24 cellular contexts compared by ENCODE assay signal in genomic region chr19:11192957-11193939, GRCh38. TPM values are rescaled to one million over a fixed set of nuclear protein-coding genes. Genes with fewer than 3 reads are reported as not detected.
DNase-seq lines count a peak whose midpoint lies in the region; ATAC-seq and TF ChIP-seq lines count a peak whose summit lies in the region.
"Had no signal": no experiment of that assay in that cellular context is flagged by ENCODE, and none has a peak within 500 bp of the region (broad histone marks: within the 10 kb centered on the region; RNA-seq: fewer than 3 reads in every experiment).

No MANE protein-coding gene starts in this region.

- H3T11ph ChIP-seq in H9 (ENCODE audit: low read length) = no peak overlapping the region

- H3K36me3 ChIP-seq in DOHH2 (ENCODE audit: control insufficient read depth, low read length) = peaks cover 75% of the 10 kb centered on the region
- peaks cover 30 to 48% of the 10 kb centered on the region in 2 donors for H3K36me3 ChIP-seq in ascending aorta
- H3K36me3 ChIP-seq in lower lobe of right lung = peaks cover 55% of the 10 kb centered on the region
- peaks cover 0 to 43% (median 30%) of the 10 kb centered on the region in 5 donors for H3K36me3 ChIP-seq in subcutaneous abdominal adipose tissue (ENCODE audit: control insufficient read depth in 5 of 5, insufficient read depth in 5 of 5, low read length in 5 of 5)

- peaks cover 76% of the 10 kb centered on the region for H3K79me2 ChIP-seq in DOHH2 (ENCODE audit: control insufficient read depth, low read length)
- H3K79me2 ChIP-seq in H9 (ENCODE audit: insufficient read depth, low read length) = no peaks in the 10 kb centered on the region
- H3K79me2 ChIP-seq: parathyroid adenoma had no signal

- no peaks in the 10 kb centered on the region for H3K9me2 ChIP-seq in DOHH2 (replicated peaks; ENCODE audit: control insufficient read depth, low read length)

- no peak overlapping the region for H2BK15ac ChIP-seq in H9 (ENCODE audit: low read depth, low read length)

- no peak overlapping the region for H3K14ac ChIP-seq in H9 (ENCODE audit: insufficient read depth, low read length)

- H4K20me1 ChIP-seq in DOHH2 (ENCODE audit: control insufficient read depth, insufficient read depth, low read depth, low read length) (no peaks in the 10 kb centered on the region), H9 (ENCODE audit: control insufficient read depth, insufficient read depth, insufficient read length) (no peaks in the 10 kb centered on the region)

- H2BK120ac ChIP-seq in H9 (ENCODE audit: low read depth, low read length, poor library complexity, severe bottlenecking) = no peak overlapping the region

- no peak overlapping the region for H3K18ac ChIP-seq in H9 (ENCODE audit: insufficient read length, low read depth, low read length)

- no peak overlapping the region for H4K5ac ChIP-seq in H9 (ENCODE audit: insufficient read length, low read depth, low read length)

- CTCF ChIA-PET in T-cell (lab: Charles Lee) = no interaction called here

- no peak overlapping the region for H2AFZ ChIP-seq in H9 (ENCODE audit: low read length)
- H2AFZ ChIP-seq: parathyroid adenoma had no signal

- H3K27ac ChIP-seq in DOHH2 (ENCODE audit: low read depth, low read length) (peak overlapping the region; percentile 93), ascending aorta (peak overlapping the region; percentile 83 to 89), lower lobe of right lung (no peak overlapping the region), subcutaneous abdominal adipose tissue (ENCODE audit: low read depth, low read length) (peak overlapping the region; percentile 81), H9 (ENCODE audit: insufficient read length, low read depth, low read length) (no peak overlapping the region)
- H3K27ac ChIP-seq: parathyroid adenoma had no signal

- H3K36me3 Mint-ChIP-seq in T-cell (no peaks in the 10 kb centered on the region), H9 (ENCODE audit: insufficient read depth in 1 of 3, low read depth in 3 of 3) (peaks cover 9 to 28% (median 27%) of the 10 kb centered on the region in 3 experiments; a peak in 6 of 7 replicates)
- H3K36me3 Mint-ChIP-seq: CD4-positive, CD25-positive, alpha-beta regulatory T cell; naive B cell had no signal

- peaks cover 11 to 12% of the 10 kb centered on the region in 2 donors for H3K27me3 Mint-ChIP-seq in T-cell
- H3K27me3 Mint-ChIP-seq in H9 (ENCODE audit: low read depth) = peaks cover 2% of the 10 kb centered on the region; the same call in 1 of the 2 replicates

- no peaks in the 10 kb centered on the region for H3K79me1 ChIP-seq in H9 (ENCODE audit: insufficient read depth, low read depth, low read length, poor library complexity, severe bottlenecking)

- H4K8ac ChIP-seq in H9 (replicated peaks; ENCODE audit: insufficient read length, low read depth, low read length) = no peak overlapping the region

- H3F3A ChIP-seq in DOHH2 (ENCODE audit: control insufficient read depth, insufficient read depth) = peaks cover 32% of the 10 kb centered on the region

- H2BK5ac ChIP-seq in H9 (ENCODE audit: insufficient read length, low read length) = no peak overlapping the region

- H3K27me3 ChIP-seq in DOHH2 (ENCODE audit: control insufficient read depth, low read length) = no peaks in the 10 kb centered on the region
- H3K27me3 ChIP-seq in ascending aorta = no peaks in the 10 kb centered on the region
- no peaks in the 10 kb centered on the region for H3K27me3 ChIP-seq in lower lobe of right lung (ENCODE audit: low read depth)
- no peaks in the 10 kb centered on the region for H3K27me3 ChIP-seq in subcutaneous abdominal adipose tissue (ENCODE audit: control insufficient read depth in 5 of 5, insufficient read depth in 4 of 5, low read length in 5 of 5)
- H3K27me3 ChIP-seq in H9 (ENCODE audit: insufficient read depth, low read length) = no peaks in the 10 kb centered on the region

- peaks cover 4% of the 10 kb centered on the region for H3K23me2 ChIP-seq in H9 (ENCODE audit: insufficient read length, low read depth, low read length, poor library complexity, severe bottlenecking)

- no peak overlapping the region for H2BK20ac ChIP-seq in H9 (ENCODE audit: low read depth, low read length, poor library complexity, severe bottlenecking)

- H3K4me3 Mint-ChIP-seq in T-cell (no peak overlapping the region), H9 (no peak overlapping the region)
- H3K4me3 Mint-ChIP-seq: CD4-positive, CD25-positive, alpha-beta regulatory T cell had no signal

- POLR2A ChIA-PET in T-cell (lab: Charles Lee) = no interaction called here

- H2AK5ac ChIP-seq in H9 (ENCODE audit: insufficient read length, low read length) = no peak overlapping the region

- H3K4ac ChIP-seq in H9 (ENCODE audit: low read depth, low read length) = no peak overlapping the region

- intact Hi-C loops in ascending aorta (cut with DNase I) (no loop called here), lower lobe of right lung (cut with DNase I) (no loop called here)

- H3K4me2 ChIP-seq in DOHH2 (ENCODE audit: low read length) (peak overlapping the region; percentile 90), H9 (ENCODE audit: insufficient read depth, insufficient read length, low read length) (no peak overlapping the region)
- H3K4me2 ChIP-seq: smooth muscle cell had no signal

- H3K4me1 ChIP-seq in DOHH2 (ENCODE audit: control insufficient read depth, low read length) (peaks cover 88% of the 10 kb centered on the region), ascending aorta (peaks cover 33 to 55% of the 10 kb centered on the region in 2 donors), lower lobe of right lung (peaks cover 69% of the 10 kb centered on the region), subcutaneous abdominal adipose tissue (ENCODE audit: control insufficient read depth in 5 of 5, insufficient read depth in 5 of 5, low read length in 5 of 5) (peaks cover 8 to 80% (median 76%) of the 10 kb centered on the region in 5 donors), H9 (ENCODE audit: insufficient read depth, low read length) (no peaks in the 10 kb centered on the region; the same call in 1 of the 2 replicates)

- DNase-seq in ascending aorta (ENCODE audit: low spot score in 2 of 2) (no peak), lower lobe of right lung (no peak), NCI-H2196 treated with DMSO at 0.1 percent for 48 hours (lab: John Stamatoyannopoulos, UW; ENCODE audit: unreplicated experiment) (no peak), T-cell (no peak), H9 (no peak)
- DNase-seq: ACHN; activated CD4-positive, alpha-beta T cell treated with anti-CD3 and anti-CD28 coated beads, Interleukin-2, amount 50 U/mL, for 4 hours; activated naive CD4-positive, alpha-beta T cell treated with Interleukin-2 at 50 U/mL for 16 hours; activated T-cell treated with anti-CD3 and anti-CD28 coated beads for 4 hours; CD4-positive, CD25-positive, alpha-beta regulatory T cell; cortex of kidney; DMS53; left lung; naive B cell; NCI-H1092 treated with DMSO at 0.1 percent for 48 hours; stimulated activated CD4-positive, alpha-beta T cell treated with anti-CD3 and anti-CD28 coated beads, Interleukin-4, amount 100 ng/mL, for 4 hours had no signal

- H3K27ac Mint-ChIP-seq in T-cell = no peak overlapping the region
- H3K27ac Mint-ChIP-seq in H9 = no peak overlapping the region

- no peak overlapping the region for H4K91ac ChIP-seq in H9 (ENCODE audit: insufficient read length, low read depth, low read length)

- no peak overlapping the region for H2BK12ac ChIP-seq in H9 (ENCODE audit: insufficient read length, low read depth, low read length)

- WGBS in H9 (ENCODE audit: extremely low coverage, insufficient read length, low lambda C conversion rate) = no CpG with 5 or more reads among the region's 68 CpGs

- peak overlapping the region in 1 of 5 donors; percentile 71 for H3K9ac ChIP-seq in subcutaneous abdominal adipose tissue (ENCODE audit: low read length in 5 of 5)
- no peak overlapping the region for H3K9ac ChIP-seq in H9 (ENCODE audit: extremely low read depth, insufficient read length, low read length)
- H3K9ac ChIP-seq: parathyroid adenoma had no signal

- H3K4me1 Mint-ChIP-seq in T-cell (peaks cover 9 to 12% (median 12%) of the 10 kb centered on the region in 3 donors), H9 (peaks cover 6 to 10% of the 10 kb centered on the region in 2 experiments)

- no peak overlapping the region for H3K23ac ChIP-seq in H9 (ENCODE audit: insufficient read length, low read depth, low read length)

- no peak for TF ChIP-seq CTCF in DOHH2 (IDR thresholded peaks at IDR 0.05; ENCODE audit: low read depth, low read length, poor library complexity, severe bottlenecking)
- no peak for TF ChIP-seq CTCF in ascending aorta (IDR thresholded peaks at IDR 0.05)
- TF ChIP-seq CTCF in lower lobe of right lung (IDR thresholded peaks at IDR 0.05) = no peak
- no peak for TF ChIP-seq CTCF in H9 (conservative IDR thresholded peaks at IDR 0.05)

- ATAC-seq in lower lobe of right lung (no peak), T-cell (replicated peaks in 1 of 4) (no peak), GM18868 (IDR thresholded peaks at IDR 0.05; ENCODE audit: unreplicated experiment) (no peak)
- ATAC-seq: left lung had no signal

- H3K9me3 ChIP-seq in DOHH2 (ENCODE audit: control insufficient read depth, insufficient read depth, low read length) (no peaks in the 10 kb centered on the region), ascending aorta (no peaks in the 10 kb centered on the region), lower lobe of right lung (no peaks in the 10 kb centered on the region), subcutaneous abdominal adipose tissue (ENCODE audit: control insufficient read depth in 5 of 5, low read length in 5 of 5) (no peaks in the 10 kb centered on the region), H9 (ENCODE audit: control insufficient read depth, low read depth, low read length) (no peaks in the 10 kb centered on the region)
- H3K9me3 ChIP-seq: left lung had no signal

- H3K4me3 ChIP-seq in DOHH2 (ENCODE audit: low read length) (peak overlapping the region; percentile 55), ascending aorta (peak overlapping the region in 1 of 2 donors; percentile 67), lower lobe of right lung (peak overlapping the region; percentile 68), subcutaneous abdominal adipose tissue (ENCODE audit: low read depth in 1 of 5, low read length in 5 of 5) (no peak overlapping the region)
- H3K4me3 ChIP-seq: smooth muscle cell had no signal

- H3K56ac ChIP-seq in H9 (ENCODE audit: insufficient read length, low read depth, low read length) = no peak overlapping the region

- no peaks in the 10 kb centered on the region for H3K9me3 Mint-ChIP-seq in T-cell
- H3K9me3 Mint-ChIP-seq in H9 = no peaks in the 10 kb centered on the region
- H3K9me3 Mint-ChIP-seq: CD4-positive, CD25-positive, alpha-beta regulatory T cell; naive B cell had no signal

RNA-seq across cellular contexts. Expression of gene KANK2, which starts 4.1 kb away (rescaled TPM):
- total RNA-seq in ascending aorta (572 TPM), lower lobe of right lung (191 TPM), T-cell (1 to 10 TPM in 3 of 5 donors, under 1 TPM in 2; 0.68 to 1.9 (median 1.2) TPM), H9 (2021) (42.0 and 44.0 TPM in 2 replicates)

RNA-seq across cellular contexts. Expression of gene SPC24, which starts 37.7 kb away (rescaled TPM):
- total RNA-seq in ascending aorta (1.1 TPM), lower lobe of right lung (1.8 TPM), T-cell (1 to 10 TPM in 4 of 5 donors, under 1 TPM in 1; 0.95 to 3.6 (median 2.4) TPM), H9 (2021) (50.8 and 51.5 TPM in 2 replicates)

RNA-seq across cellular contexts. Expression of gene ANGPTL8, which starts 46.2 kb away (rescaled TPM):
- total RNA-seq in ascending aorta (not detected), lower lobe of right lung (not detected), T-cell (not detected), H9 (2021) (not detected in 2 replicates)
- total RNA-seq: CD4-positive, CD25-positive, alpha-beta regulatory T cell; endothelial cell of umbilical vein; frontal cortex; left lung; temporal lobe had no signal

Comparison
In these comparisons a context has a peak if more than half of its experiments do, and no peak if none do; other contexts are left out.
1. H3K27ac ChIP-seq: peak in DOHH2 (single experiment), ascending aorta (2 of 2) and subcutaneous abdominal adipose tissue (single experiment); none in lower lobe of right lung (single experiment) and H9 (single experiment).
2. H3K4me3 ChIP-seq: peak in DOHH2 (single experiment) and lower lobe of right lung (single experiment); none in subcutaneous abdominal adipose tissue (0 of 5).
3. RNA of gene KANK2, which starts 4.1 kb away (total RNA-seq): 572 TPM in ascending aorta (single experiment), 191 TPM in lower lobe of right lung (single experiment) and 42.0 to 44.0 TPM in H9; 0.68 to 1.9 TPM in T-cell; every median in the first group is over 10 times any median in the second.
4. RNA of gene SPC24, which starts 37.7 kb away (total RNA-seq): 50.8 to 51.5 TPM in H9; 0.95 to 3.6 TPM in T-cell, 1.8 TPM in lower lobe of right lung (single experiment) and 1.1 TPM in ascending aorta (single experiment); every median in the first group is over 10 times any median in the second.